In the genomic region with DNA sequence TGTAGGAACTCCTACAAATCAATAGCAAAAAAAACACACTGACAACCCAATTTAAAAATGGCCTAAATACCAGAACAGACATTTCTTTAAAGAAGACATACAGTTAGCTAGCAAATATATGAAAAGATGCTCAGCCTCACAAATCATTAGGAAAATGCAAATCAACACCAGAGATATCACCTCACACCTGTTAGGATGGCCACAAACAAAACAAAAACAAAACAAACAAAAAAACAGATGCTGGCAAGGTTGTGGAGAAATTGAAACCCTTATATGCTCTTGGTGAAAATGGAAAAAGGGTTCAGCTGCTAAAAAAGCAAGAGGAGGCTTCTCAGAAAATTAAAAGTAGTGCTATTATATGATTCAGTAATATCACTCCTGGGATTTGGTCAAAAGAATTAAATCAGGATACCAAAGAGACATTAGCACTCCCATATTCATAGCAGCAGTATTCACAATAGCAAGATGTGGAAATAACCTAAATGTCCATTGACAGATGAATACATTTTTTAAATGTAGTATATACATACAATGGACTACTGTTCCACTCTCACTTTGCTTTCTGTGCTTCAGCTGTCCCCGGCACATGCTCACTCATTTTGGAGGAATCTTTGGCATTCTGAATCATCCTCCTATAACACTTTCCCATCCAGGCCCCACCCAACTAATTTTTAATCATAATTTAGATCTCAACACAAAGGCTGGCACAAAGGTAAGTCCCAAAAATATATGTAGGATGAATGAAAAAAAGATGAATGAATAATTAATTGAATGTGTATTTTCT, we compare ENCODE assay signal across 24 cellular contexts.
DNase-seq lines count a peak whose midpoint lies in the region; ATAC-seq and TF ChIP-seq lines count a peak whose summit lies in the region.
"Had no signal": no experiment of that assay in that cellular context is flagged by ENCODE, and none has a peak within 500 bp of the region (broad histone marks: within the 10 kb centered on the region; RNA-seq: fewer than 3 reads in every experiment).

No MANE protein-coding gene starts in this region.

- peaks cover 3% of the 10 kb centered on the region for H3K36me3 Mint-ChIP-seq in nephron (ENCODE audit: low read depth)
- H3K36me3 Mint-ChIP-seq: activated naive CD4-positive, alpha-beta T cell treated with anti-CD3 and anti-CD28 coated beads, Interleukin-2, amount 50 U/mL, for 72 hours had no signal

- dilution Hi-C loops in mammary epithelial cell (cut with HindIII; ENCODE audit: low sequenced_read_pairs) = no loop called here

- no peaks in the 10 kb centered on the region for H3K36me3 ChIP-seq in mammary epithelial cell (ENCODE audit: insufficient read depth, low read length)
- H3K36me3 ChIP-seq: pancreas, stomach had no signal

- peak overlapping the region; percentile 44 for H3K9ac ChIP-seq in mammary epithelial cell (ENCODE audit: insufficient read depth, low read length)

- in situ Hi-C loops in mammary epithelial cell (cut with MboI; ENCODE audit: low sequenced_read_pairs in 2 of 2) = no loop called here

- ATAC-seq in HG02973 (IDR thresholded peaks at IDR 0.05; ENCODE audit: unreplicated experiment) (no peak), HG03457 (IDR thresholded peaks at IDR 0.05; ENCODE audit: unreplicated experiment) (no peak), GM19035 (IDR thresholded peaks at IDR 0.05; ENCODE audit: unreplicated experiment) (no peak)
- ATAC-seq: activated naive CD4-positive, alpha-beta T cell treated with anti-CD3 and anti-CD28 coated beads, Interleukin-2, amount 50 U/mL, for 72 hours; left colon; mucosa of descending colon; pancreas had no signal

- BruUV-seq in mammary epithelial cell (replicated peaks; lab: Mats Ljungman, UMichigan) = TSS peak; percentile 22

- H3K4me3 ChIP-seq in mammary epithelial cell (replicated peaks in 1 of 3; ENCODE audit: insufficient read depth in 1 of 3, low read depth in 2 of 3, low read length in 3 of 3) (peak overlapping the region in 2 of 3 experiments; percentile 40 to 52), dorsolateral prefrontal cortex (no peak overlapping the region)
- H3K4me3 ChIP-seq: hepatocyte, mucosa of descending colon, pancreas, stomach had no signal

- DNase-seq in ELR (ENCODE audit: low read depth) = peak; percentile 86
- DNase-seq in M059J (ENCODE audit: low read depth) = peak; percentile 19
- DNase-seq in mammary epithelial cell = peak; percentile 81
- DNase-seq in dorsolateral prefrontal cortex = no peak
- DNase-seq: activated CD4-positive, alpha-beta T cell treated with anti-CD3 and anti-CD28 coated beads for 4 hours; activated T-cell treated with anti-CD3 and anti-CD28 coated beads for 4 hours; DMS79 treated with DMSO at 0.1 percent for 48 hours; left colon; mucosa of descending colon; NCI-H187; NCI-H748 treated with DMSO at 0.1 percent for 48 hours; pancreas; stimulated activated CD4-positive, alpha-beta T cell treated with anti-CD3 and anti-CD28 coated beads, Interleukin-12 subunit alpha, Interleukin-12 subunit beta, amount 100 ng/mL, for 4 hours; stomach; T1000 had no signal

- peak overlapping the region in 1 of 3 experiments; percentile 51 for H3K4me3 Mint-ChIP-seq in nephron
- H3K4me3 Mint-ChIP-seq: central memory CD8-positive, alpha-beta T cell had no signal

- 7% methylated on average over 1 of the region's 1 CpG for WGBS in mammary epithelial cell (ENCODE audit: low coverage, missing lambda C conversion rate)

- peaks cover 13% of the 10 kb centered on the region for H3K4me1 ChIP-seq in mammary epithelial cell (ENCODE audit: insufficient read depth, low read length)
- H3K4me1 ChIP-seq: pancreas, stomach had no signal

- peak overlapping the region; percentile 86 for H3K4me2 ChIP-seq in mammary epithelial cell (ENCODE audit: insufficient read depth, low read depth, low read length)
- H3K4me2 ChIP-seq: hepatocyte had no signal

- H3K4me1 Mint-ChIP-seq in nephron = peaks cover 4% of the 10 kb centered on the region
- H3K4me1 Mint-ChIP-seq: central memory CD8-positive, alpha-beta T cell had no signal

- peak overlapping the region; percentile 44 to 72 (median 60) for H3K27ac Mint-ChIP-seq in nephron
- H3K27ac Mint-ChIP-seq: activated naive CD4-positive, alpha-beta T cell treated with anti-CD3 and anti-CD28 coated beads, Interleukin-2, amount 50 U/mL, for 72 hours had no signal

- TF ChIP-seq CTCF in mammary epithelial cell (conservative IDR thresholded peaks at IDR 0.05 in 1 of 2, IDR thresholded peaks at IDR 0.05 in 1 of 2; ENCODE audit: extremely low read depth in 1 of 2, insufficient read depth in 1 of 2, low read depth in 1 of 2, low read length in 2 of 2) (no peak), nephron (IDR thresholded peaks at IDR 0.05; ENCODE audit: unreplicated experiment in 3 of 3) (no peak), dorsolateral prefrontal cortex (IDR thresholded peaks at IDR 0.05 in 54 of 56, conservative IDR thresholded peaks at IDR 0.05 in 2 of 56; ENCODE audit: low read depth in 1 of 56, partially characterized antibody in 56 of 56) (no peak)

- H4K20me1 ChIP-seq in mammary epithelial cell (ENCODE audit: insufficient read depth, low read length) = no peaks in the 10 kb centered on the region

- no peaks in the 10 kb centered on the region for H3K9me3 ChIP-seq in mammary epithelial cell (replicated peaks; ENCODE audit: insufficient read depth, low read length)
- H3K9me3 ChIP-seq: mucosa of descending colon, pancreas, stomach had no signal

- no peaks in the 10 kb centered on the region for H3K79me2 ChIP-seq in mammary epithelial cell (ENCODE audit: insufficient read depth, low read length)
- H3K79me2 ChIP-seq: hepatocyte had no signal

- H3K27me3 Mint-ChIP-seq in nephron (ENCODE audit: low read depth) = no peaks in the 10 kb centered on the region
- H3K27me3 Mint-ChIP-seq: central memory CD8-positive, alpha-beta T cell had no signal

- intact Hi-C loops in mammary epithelial cell (cut with micrococcal nuclease) = loop anchor here (2.0 kb wide), 1 partner anchor 101 kb away; no protein-coding TSS in a partner anchor
- intact Hi-C loops in dorsolateral prefrontal cortex (cut with DNase I) = no loop called here

- H3K27me3 ChIP-seq in mammary epithelial cell (ENCODE audit: insufficient read depth, low read length) (no peaks in the 10 kb centered on the region), dorsolateral prefrontal cortex (no peaks in the 10 kb centered on the region)
- H3K27me3 ChIP-seq: hepatocyte, pancreas, stomach had no signal

- CTCF ChIA-PET in mammary epithelial cell (lab: Charles Lee; ENCODE audit: low non-redundant PET) = no interaction called here

- H2AFZ ChIP-seq in mammary epithelial cell (ENCODE audit: low read depth, low read length) = no peak overlapping the region
- H2AFZ ChIP-seq: hepatocyte had no signal

- H3K27ac ChIP-seq in mammary epithelial cell (ENCODE audit: insufficient read depth, low read depth, low read length) = peak overlapping the region; percentile 76
- no peak overlapping the region for H3K27ac ChIP-seq in dorsolateral prefrontal cortex
- H3K27ac ChIP-seq: C4-2B, hepatocyte, HL-60, pancreas, stomach had no signal

- H3K9me3 Mint-ChIP-seq in nephron = no peaks in the 10 kb centered on the region

Comparison
In these comparisons a context has a peak if more than half of its experiments do, and no peak if none do; other contexts are left out.
1. DNase-seq: peak in ELR (single experiment), M059J (single experiment) and mammary epithelial cell (single experiment); none in dorsolateral prefrontal cortex (0 of 10).
2. H3K4me3 ChIP-seq: peak in mammary epithelial cell (2 of 3); none in dorsolateral prefrontal cortex (0 of 59).